In genomic region chr17:29205047-29205446, GRCh38 we compare ENCODE assay signal across 18 cellular contexts. TPM values are rescaled to one million over a fixed set of nuclear protein-coding genes. Genes with fewer than 3 reads are reported as not detected.
A peak's percentile ranks its signal among the peaks of the same experiment; 100 is the strongest.
DNase-seq lines count a peak whose midpoint lies in the region; ATAC-seq and TF ChIP-seq lines count a peak whose summit lies in the region.
"Had no signal": no experiment of that assay in that cellular context is flagged by ENCODE, and none has a peak within 500 bp of the region (broad histone marks: within the 10 kb centered on the region; RNA-seq: fewer than 3 reads in every experiment).

No MANE protein-coding gene starts in this region.

- WGBS in heart left ventricle, 4 donors, result 34 to 54% (median 47%) methylated on average over 2 of the region's 2 CpGs

- H3K9me2 ChIP-seq in PC-9 (ENCODE audit: insufficient read depth), result no peaks in the 10 kb centered on the region

- H3K27me3 ChIP-seq in Panc1 (ENCODE audit: control insufficient read depth, insufficient read depth, low read length), result no peaks in the 10 kb centered on the region
- no peaks in the 10 kb centered on the region for H3K27me3 ChIP-seq in heart left ventricle
- no peaks in the 10 kb centered on the region for H3K27me3 ChIP-seq in PC-9 (ENCODE audit: insufficient read depth, low read depth)

- H3K4me3 ChIP-seq in Panc1 (ENCODE audit: low read depth in 2 of 2, low read length in 2 of 2) (no peak overlapping the region), heart left ventricle (no peak overlapping the region), PC-9 (no peak overlapping the region)

- TF ChIP-seq POLR2A in heart left ventricle (IDR thresholded peaks at IDR 0.05), result no peak

- no peak overlapping the region for H2AFZ ChIP-seq in PC-9

- no peak for TF ChIP-seq CTCF in Panc1 (IDR thresholded peaks at IDR 0.05)
- TF ChIP-seq CTCF in heart left ventricle (IDR thresholded peaks at IDR 0.05), result no peak
- TF ChIP-seq CTCF in PC-9 (conservative IDR thresholded peaks at IDR 0.05), result no peak

- CTCF ChIA-PET in Panc1 (lab: Charles Lee) (interaction anchor here (1.5 kb wide), 1 partner anchor 14 kb away, joined by 3 read pairs; no protein-coding TSS in a partner anchor), PC-9 (lab: Charles Lee) (no interaction called here)

- peak; percentile 9 for DNase-seq in Ammon's horn (ENCODE audit: low spot score)
- no peak for DNase-seq in Panc1 (ENCODE audit: low read depth, low spot score)
- no peak for DNase-seq in heart left ventricle
- DNase-seq in pons (ENCODE audit: low spot score), result peak; percentile 43
- DNase-seq in foreskin melanocyte, result no peak
- DNase-seq in PC-9, result no peak
- DNase-seq: CD4-positive, CD25-positive, alpha-beta regulatory T cell; DMS79 treated with DMSO at 0.1 percent for 48 hours; KG1; NCI-H1092; NCI-H1694; NCI-H774; SIG-M5 had no signal

- no peaks in the 10 kb centered on the region for H3F3A ChIP-seq in PC-9 (ENCODE audit: insufficient read depth, low read depth)

- H3K27ac ChIP-seq in Panc1 (ENCODE audit: low read length), result no peak overlapping the region
- no peak overlapping the region for H3K27ac ChIP-seq in heart left ventricle
- H3K27ac ChIP-seq in PC-9, result no peak overlapping the region

- no peaks in the 10 kb centered on the region for H4K20me1 ChIP-seq in PC-9 (ENCODE audit: insufficient read depth)

- H3K36me3 ChIP-seq in Panc1 (ENCODE audit: control insufficient read depth, insufficient read depth, low read length), result no peaks in the 10 kb centered on the region
- H3K36me3 ChIP-seq in heart left ventricle, result no peaks in the 10 kb centered on the region
- no peaks in the 10 kb centered on the region for H3K36me3 ChIP-seq in PC-9 (ENCODE audit: low read depth)

- no peak overlapping the region for H3K4me2 ChIP-seq in PC-9

- BruUV-seq in Panc1 (replicated peaks; lab: Mats Ljungman, UMichigan) (no TSS peak), PC-9 (replicated peaks; lab: Mats Ljungman, UMichigan) (no TSS peak)

- in situ Hi-C loops in Panc1 (cut with HindIII; ENCODE audit: low pct_unique_long_range_greater_than_20kb, low sequenced_read_pairs), result no loop called here

- intact Hi-C loops in Panc1 (cut with micrococcal nuclease; ENCODE audit: unreplicated experiment), result no loop called here
- intact Hi-C loops in heart left ventricle (cut with DNase I), result no loop called here
- intact Hi-C loops in PC-9 (cut with micrococcal nuclease; ENCODE audit: unreplicated experiment), result no loop called here

- H3K9me3 ChIP-seq in Panc1 (ENCODE audit: control insufficient read depth, insufficient read depth, low read depth, low read length), result no peaks in the 10 kb centered on the region
- no peaks in the 10 kb centered on the region for H3K9me3 ChIP-seq in heart left ventricle
- H3K9me3 ChIP-seq in PC-9 (ENCODE audit: insufficient read depth, low read depth), result no peaks in the 10 kb centered on the region

- no peaks in the 10 kb centered on the region for H3K79me2 ChIP-seq in PC-9 (ENCODE audit: low read depth)

- no peaks in the 10 kb centered on the region for H3K4me1 ChIP-seq in Panc1 (ENCODE audit: control insufficient read depth, insufficient read depth, low read length)
- peaks cover 0 to 15% (median 1%) of the 10 kb centered on the region in 12 donors for H3K4me1 ChIP-seq in heart left ventricle
- no peaks in the 10 kb centered on the region for H3K4me1 ChIP-seq in PC-9 (replicated peaks; ENCODE audit: insufficient read depth)

- POLR2A ChIA-PET in Panc1 (lab: Charles Lee), result no interaction called here
- POLR2A ChIA-PET in PC-9 (lab: Charles Lee; ENCODE audit: unreplicated experiment), result no interaction called here

- ATAC-seq in Panc1, result peak; percentile 25; the same call in 1 of the 2 replicates
- ATAC-seq in heart left ventricle, result peak; percentile 63 to 95 (median 90)
- ATAC-seq in GM18867 (IDR thresholded peaks at IDR 0.05; ENCODE audit: unreplicated experiment), result no peak

RNA-seq across cellular contexts. Expression of gene MYO18A, which starts 24.8 kb away (rescaled TPM):
- 108 TPM for total RNA-seq in Panc1 (2021; ENCODE audit: unreplicated experiment)
- 94.4 TPM for polyA plus RNA-seq in Panc1 (2012; ENCODE audit: insufficient read length)
- 100 to 1,000 TPM; 241 to 340 (median 300) TPM for total RNA-seq in heart left ventricle
- 100 to 1,000 TPM in 1 of 2 donors, 10 to 100 TPM in 1; 83.5 to 306 TPM for polyA plus RNA-seq in heart left ventricle
- 150 and 158 TPM in 2 replicates for total RNA-seq in PC-9 (2021)

RNA-seq across cellular contexts. Expression of gene CRYBA1, which starts 41.6 kb away (rescaled TPM):
- total RNA-seq in Panc1 (2021; ENCODE audit: unreplicated experiment) (not detected), heart left ventricle (not detected), PC-9 (2021) (not detected in 2 replicates)
- polyA plus RNA-seq in Panc1 (2012; ENCODE audit: insufficient read length), result not detected
- polyA plus RNA-seq in heart left ventricle, result not detected
- total RNA-seq: A673; CD4-positive, CD25-positive, alpha-beta regulatory T cell; H4; M059J; NCI-H460 had no signal
- polyA plus RNA-seq: CD4-positive, CD25-positive, alpha-beta regulatory T cell had no signal

Comparison
In these comparisons a context has a peak if more than half of its experiments do, and no peak if none do; other contexts are left out.
1. DNase-seq: peak in Ammon's horn (single experiment) and pons (single experiment); none in Panc1 (single experiment), heart left ventricle (0 of 5), foreskin melanocyte (single experiment) and PC-9 (0 of 2).